7 cellular contexts compared by ENCODE assay signal in the genomic region with DNA sequence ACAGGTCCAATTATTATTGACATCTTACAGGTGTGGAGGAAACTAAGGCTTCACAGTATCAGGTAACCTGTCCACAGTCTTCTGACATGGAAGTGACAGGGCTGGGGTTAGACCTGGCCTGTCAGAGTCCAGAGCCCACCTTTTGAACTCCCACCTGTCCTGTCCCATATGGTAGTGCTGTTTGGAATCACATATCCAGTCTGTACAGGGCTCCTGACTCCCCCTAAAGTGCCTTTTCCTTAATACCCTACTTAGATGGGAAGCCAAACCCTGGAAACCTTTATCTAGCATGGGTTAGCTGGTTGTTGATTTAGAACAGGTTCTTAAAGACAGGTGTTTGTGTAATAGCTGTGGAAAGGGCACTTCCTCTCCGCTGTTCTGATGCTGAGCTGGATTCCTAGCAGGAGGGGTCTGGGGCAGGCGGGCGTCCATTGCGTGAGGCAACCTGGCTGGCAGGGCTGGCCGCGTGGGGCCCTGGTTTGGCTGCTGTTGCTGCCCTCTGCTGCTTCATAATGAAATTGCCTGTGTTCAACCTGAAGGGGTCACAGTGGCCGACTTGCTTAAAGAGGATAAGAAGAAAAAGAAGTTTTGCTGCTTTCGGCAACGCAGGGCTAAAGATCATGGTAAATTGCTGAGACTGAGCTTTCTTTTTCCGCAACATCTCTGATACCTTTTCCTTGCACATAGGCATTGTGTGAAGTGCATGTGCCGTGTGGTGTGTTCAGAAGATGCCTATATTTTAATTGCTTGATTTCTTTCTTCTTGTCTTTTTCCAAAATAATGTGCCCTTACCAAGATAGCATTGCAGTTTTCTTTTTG.
DNase-seq lines count a peak whose midpoint lies in the region; ATAC-seq, FAIRE-seq and TF ChIP-seq lines count a peak whose summit lies in the region.

No MANE protein-coding gene starts in this region.

- peak; percentile 96 for FAIRE-seq in H1 (lab: Jason Lieb, UNC)

- no peak overlapping the region for H3K18ac ChIP-seq in H1 (ENCODE audit: extremely low read depth, low read length)
- H3K18ac ChIP-seq in mesenchymal stem cell (ENCODE audit: low read depth in 1 of 2, low read length in 2 of 2), result no peak overlapping the region

- H3K27ac Mint-ChIP-seq in activated CD8-positive, alpha-beta T cell treated with anti-CD3 and anti-CD28 coated beads, Interleukin-2, amount 10 ng/mL, durations not matched to agents 7 days and 5 days, result no peak overlapping the region

- no peaks in the 10 kb centered on the region for H3K79me1 ChIP-seq in H1 (ENCODE audit: low read depth, low read length)
- no peaks in the 10 kb centered on the region for H3K79me1 ChIP-seq in mesenchymal stem cell (replicated peaks; ENCODE audit: low read length, poor library complexity, severe bottlenecking)

- H4K8ac ChIP-seq in H1 (ENCODE audit: extremely low read depth, insufficient read depth, low read length), result no peak overlapping the region
- no peak overlapping the region for H4K8ac ChIP-seq in mesenchymal stem cell (ENCODE audit: low read length)

- H3K36me3 ChIP-seq in H1 (ENCODE audit: control insufficient read depth in 2 of 4, insufficient read depth in 4 of 4, low read length in 3 of 4), result no peaks in the 10 kb centered on the region
- H3K36me3 ChIP-seq in mesenchymal stem cell (ENCODE audit: control insufficient read depth in 1 of 2, insufficient read depth in 2 of 2, low read depth in 1 of 2, low read length in 2 of 2), result no peaks in the 10 kb centered on the region

- whole genome bisulfite sequencing in H1 (ENCODE audit: extremely low coverage in 1 of 2, insufficient coverage in 1 of 2, insufficient read length in 1 of 2, insufficient replicate concordance in 2 of 2, low coverage in 1 of 2, low lambda C conversion rate in 2 of 2, missing lambda C conversion rate in 1 of 2), 2 experiments, result 28% methylated on average over 11 of the region's 11 CpGs; no CpG with 5 or more reads in 1 of the 2 experiments
- WGBS in mesenchymal stem cell, result 3% methylated on average over 9 of the region's 11 CpGs

- no peak overlapping the region for H4K5ac ChIP-seq in H1 (ENCODE audit: insufficient read length, low read depth, low read length)

- H3K27ac ChIP-seq in H1 (ENCODE audit: low read depth, low read length) (no peak overlapping the region), mesenchymal stem cell (ENCODE audit: low read length, poor library complexity, severe bottlenecking) (no peak overlapping the region)

- peak overlapping the region; percentile 36; the same call in 1 of the 2 replicates for H2BK15ac ChIP-seq in H1 (ENCODE audit: low read length)
- H2BK15ac ChIP-seq in mesenchymal stem cell (ENCODE audit: low read depth, poor library complexity, severe bottlenecking), result no peak overlapping the region

- TF ChIP-seq CTCF in GM13976 (IDR thresholded peaks at IDR 0.05; ENCODE audit: borderline replicate concordance, control extremely low read depth, extremely low read depth, insufficient read depth, missing control alignments) (peak; percentile 75), H1 (IDR thresholded peaks at IDR 0.05; ENCODE audit: control extremely low read depth in 1 of 3, insufficient read depth in 1 of 3, low read depth in 1 of 3, low read length in 3 of 3) (peak; percentile 67 to 95 (median 86))

- no peak for TF ChIP-seq POLR2A in H1 (IDR thresholded peaks at IDR 0.05; ENCODE audit: control extremely low read depth in 1 of 2, low read depth in 2 of 2, low read length in 2 of 2)

- no peaks in the 10 kb centered on the region for H3K9me3 Mint-ChIP-seq in activated CD8-positive, alpha-beta T cell treated with anti-CD3 and anti-CD28 coated beads, Interleukin-2, amount 10 ng/mL, durations not matched to agents 7 days and 5 days (ENCODE audit: insufficient read depth)

- no peak overlapping the region for H2AK5ac ChIP-seq in H1 (ENCODE audit: low read depth, low read length)
- no peak overlapping the region for H2AK5ac ChIP-seq in mesenchymal stem cell (ENCODE audit: low read length, severe bottlenecking)

- H3K14ac ChIP-seq in H1 (ENCODE audit: insufficient read length), result no peak overlapping the region
- H3K14ac ChIP-seq in mesenchymal stem cell (ENCODE audit: low read length in 2 of 2), result no peak overlapping the region

- H3K27me3 Mint-ChIP-seq in activated CD8-positive, alpha-beta T cell treated with anti-CD3 and anti-CD28 coated beads, Interleukin-2, amount 10 ng/mL, durations not matched to agents 7 days and 5 days (ENCODE audit: low read depth), result peaks cover 2% of the 10 kb centered on the region

- H4K91ac ChIP-seq in H1 (replicated peaks; ENCODE audit: insufficient read length, low read length) (no peak overlapping the region), mesenchymal stem cell (ENCODE audit: low read length) (no peak overlapping the region)

- H2AFZ ChIP-seq in H1 (ENCODE audit: low read length) (peak overlapping the region; percentile 91), mesenchymal stem cell (ENCODE audit: low read depth, low read length) (no peak overlapping the region)

- TF ChIP-seq EP300 in H1 (IDR thresholded peaks at IDR 0.05; ENCODE audit: borderline replicate concordance in 1 of 2, low read depth in 2 of 2, low read length in 2 of 2), result no peak

- no peaks in the 10 kb centered on the region for H4K20me1 ChIP-seq in H1 (replicated peaks in 1 of 2; ENCODE audit: control insufficient read depth in 1 of 2, insufficient read depth in 2 of 2, low read length in 2 of 2)

- H3K4me1 ChIP-seq in H1 (replicated peaks in 1 of 4; ENCODE audit: control insufficient read depth in 3 of 4, insufficient read depth in 4 of 4, low read length in 3 of 4) (no peaks in the 10 kb centered on the region), mesenchymal stem cell (ENCODE audit: control insufficient read depth, insufficient read depth, low read depth, low read length) (peaks cover 6% of the 10 kb centered on the region)

- POLR2A ChIA-PET in activated CD8-positive, alpha-beta T cell treated with anti-CD3 and anti-CD28 coated beads, Interleukin-2, amount 10 ng/mL, durations not matched to agents 7 days and 5 days (lab: Charles Lee), result no interaction called here
- POLR2A ChIA-PET in H1 (lab: Charles Lee; ENCODE audit: partially characterized antibody), result interaction anchor here (1.0 kb wide), 1 partner anchor 11 kb away, joined by 3 read pairs; no protein-coding TSS in a partner anchor

- H2BK12ac ChIP-seq in H1 (ENCODE audit: low read depth, low read length) (no peak overlapping the region), mesenchymal stem cell (ENCODE audit: low read length in 2 of 2) (no peak overlapping the region)

- peak; percentile 73 for DNase-seq in GM13976 (ENCODE audit: low spot score)
- DNase-seq in NCI-H748 treated with DMSO at 0.1 percent for 48 hours (lab: John Stamatoyannopoulos, UW), result peak; percentile 36
- DNase-seq in activated CD8-positive, alpha-beta T cell treated with anti-CD3 and anti-CD28 coated beads, Interleukin-2, amount 10 ng/mL, durations not matched to agents 7 days and 5 days, result peak; percentile 70
- peak; percentile 60 to 89 for DNase-seq in H1 (ENCODE audit: low read depth in 1 of 2, low spot score in 2 of 2)
- DNase-seq in mesenchymal stem cell, result peak; percentile 68
- DNase-seq in stimulated activated CD8-positive, alpha-beta memory T cell treated with anti-CD3 and anti-CD28 coated beads, Interleukin-15, amount 100 ng/mL, for 48 hours (ENCODE audit: low read depth in 2 of 2), result peak; percentile 40 to 52

- ATAC-seq in HG03045 (IDR thresholded peaks at IDR 0.05; ENCODE audit: unreplicated experiment), result peak; percentile 56
- ATAC-seq in activated CD8-positive, alpha-beta T cell treated with anti-CD3 and anti-CD28 coated beads, Interleukin-2, amount 10 ng/mL, durations not matched to agents 7 days and 5 days, result peak; percentile 80

- in situ Hi-C loops in GM13976 (cut with MboI; ENCODE audit: low sequenced_read_pairs, unreplicated experiment), result loop anchor here (10.0 kb wide), 1 partner anchor 335 kb away; no protein-coding TSS in a partner anchor

- no peaks in the 10 kb centered on the region for H3K23me2 ChIP-seq in H1 (ENCODE audit: low read depth, low read length)

- 0 out of 2 replicates have a peak overlapping the region, but pooled peaks have one; percentile 69 for H2BK20ac ChIP-seq in H1 (ENCODE audit: low read length)

- CTCF ChIA-PET in activated CD8-positive, alpha-beta T cell treated with anti-CD3 and anti-CD28 coated beads, Interleukin-2, amount 10 ng/mL, durations not matched to agents 7 days and 5 days (lab: Charles Lee), result interaction anchor here (0.7 to 4.1 kb wide), 15 partner anchors 10 to 435 kb away, joined by 3 to 13 read pairs (median 4); no protein-coding TSS in a partner anchor
- CTCF ChIA-PET in H1 (lab: Charles Lee; ENCODE audit: partially characterized antibody), result interaction anchor here (0.6 to 7.2 kb wide), 41 partner anchors 11 to 512 kb away, joined by 3 to 68 read pairs (median 4); partner anchors contain the start of gene CACNA1D

- H3K56ac ChIP-seq in H1 (replicated peaks; ENCODE audit: insufficient read length, low read depth, low read length), result no peak overlapping the region

- no peaks in the 10 kb centered on the region for H3K79me2 ChIP-seq in H1 (ENCODE audit: control insufficient read depth in 1 of 2, insufficient read depth in 2 of 2, low read length in 2 of 2)

- no peak overlapping the region for H2BK5ac ChIP-seq in H1 (ENCODE audit: low read depth, low read length)
- no peak overlapping the region for H2BK5ac ChIP-seq in mesenchymal stem cell (ENCODE audit: low read depth, low read length, poor library complexity, severe bottlenecking)

- H3K9me3 ChIP-seq in H1 (ENCODE audit: insufficient read depth in 2 of 2, low read depth in 1 of 2, low read length in 1 of 2) (no peaks in the 10 kb centered on the region), mesenchymal stem cell (ENCODE audit: control insufficient read depth, low read length) (no peaks in the 10 kb centered on the region)

- H3K9ac ChIP-seq in H1 (replicated peaks in 1 of 4; ENCODE audit: extremely low read depth in 1 of 4, low read depth in 3 of 4, low read length in 3 of 4), result no peak overlapping the region
- no peak overlapping the region for H3K9ac ChIP-seq in mesenchymal stem cell (ENCODE audit: low read length)

- H3K23ac ChIP-seq in H1 (ENCODE audit: insufficient read length), result no peak overlapping the region
- no peak overlapping the region for H3K23ac ChIP-seq in mesenchymal stem cell (ENCODE audit: low read length in 2 of 2)

- H2BK120ac ChIP-seq in H1 (replicated peaks; ENCODE audit: low read depth, low read length), result no peak overlapping the region
- H2BK120ac ChIP-seq in mesenchymal stem cell (ENCODE audit: low read depth, low read length), result no peak overlapping the region

- H3K4me2 ChIP-seq in H1 (ENCODE audit: insufficient read depth in 1 of 2, low read depth in 2 of 2, low read length in 2 of 2) (no peak overlapping the region), mesenchymal stem cell (ENCODE audit: low read length, poor library complexity, severe bottlenecking) (no peak overlapping the region)

- H3K4me3 ChIP-seq in H1 (ENCODE audit: extremely low read depth in 1 of 4, insufficient read depth in 2 of 4, low read depth in 3 of 4, low read length in 4 of 4) (no peak overlapping the region), mesenchymal stem cell (ENCODE audit: insufficient read depth in 1 of 2, low read depth in 1 of 2, low read length in 2 of 2) (no peak overlapping the region)

- H3K4ac ChIP-seq in H1 (replicated peaks; ENCODE audit: insufficient read length, low read depth, low read length) (no peak overlapping the region), mesenchymal stem cell (ENCODE audit: low read depth in 1 of 2, low read length in 2 of 2) (no peak overlapping the region)

- TF ChIP-seq RAD21 in H1 (IDR thresholded peaks at IDR 0.05 in 1 of 2, conservative IDR thresholded peaks at IDR 0.05 in 1 of 2; ENCODE audit: low read depth in 2 of 2, low read length in 2 of 2), result peak; percentile 88 to 95

- H3K4me1 Mint-ChIP-seq in activated CD8-positive, alpha-beta T cell treated with anti-CD3 and anti-CD28 coated beads, Interleukin-2, amount 10 ng/mL, durations not matched to agents 7 days and 5 days (ENCODE audit: low read depth), result peaks cover 12% of the 10 kb centered on the region

- no peaks in the 10 kb centered on the region for H3K36me3 Mint-ChIP-seq in activated CD8-positive, alpha-beta T cell treated with anti-CD3 and anti-CD28 coated beads, Interleukin-2, amount 10 ng/mL, durations not matched to agents 7 days and 5 days (ENCODE audit: low read depth)

- H3K4me3 Mint-ChIP-seq in activated CD8-positive, alpha-beta T cell treated with anti-CD3 and anti-CD28 coated beads, Interleukin-2, amount 10 ng/mL, durations not matched to agents 7 days and 5 days, result no peak overlapping the region

- H3K27me3 ChIP-seq in H1 (replicated peaks in 1 of 4; ENCODE audit: control insufficient read depth in 3 of 4, extremely low read depth in 1 of 4, insufficient read depth in 3 of 4, low read length in 3 of 4) (no peaks in the 10 kb centered on the region; a peak in 1 of 7 replicates), mesenchymal stem cell (ENCODE audit: control insufficient read depth in 1 of 2, insufficient read depth in 1 of 2, low read length in 2 of 2) (peaks cover 0 to 11% of the 10 kb centered on the region in 2 experiments)
